8 cellular contexts compared by ENCODE assay signal in the genomic region with DNA sequence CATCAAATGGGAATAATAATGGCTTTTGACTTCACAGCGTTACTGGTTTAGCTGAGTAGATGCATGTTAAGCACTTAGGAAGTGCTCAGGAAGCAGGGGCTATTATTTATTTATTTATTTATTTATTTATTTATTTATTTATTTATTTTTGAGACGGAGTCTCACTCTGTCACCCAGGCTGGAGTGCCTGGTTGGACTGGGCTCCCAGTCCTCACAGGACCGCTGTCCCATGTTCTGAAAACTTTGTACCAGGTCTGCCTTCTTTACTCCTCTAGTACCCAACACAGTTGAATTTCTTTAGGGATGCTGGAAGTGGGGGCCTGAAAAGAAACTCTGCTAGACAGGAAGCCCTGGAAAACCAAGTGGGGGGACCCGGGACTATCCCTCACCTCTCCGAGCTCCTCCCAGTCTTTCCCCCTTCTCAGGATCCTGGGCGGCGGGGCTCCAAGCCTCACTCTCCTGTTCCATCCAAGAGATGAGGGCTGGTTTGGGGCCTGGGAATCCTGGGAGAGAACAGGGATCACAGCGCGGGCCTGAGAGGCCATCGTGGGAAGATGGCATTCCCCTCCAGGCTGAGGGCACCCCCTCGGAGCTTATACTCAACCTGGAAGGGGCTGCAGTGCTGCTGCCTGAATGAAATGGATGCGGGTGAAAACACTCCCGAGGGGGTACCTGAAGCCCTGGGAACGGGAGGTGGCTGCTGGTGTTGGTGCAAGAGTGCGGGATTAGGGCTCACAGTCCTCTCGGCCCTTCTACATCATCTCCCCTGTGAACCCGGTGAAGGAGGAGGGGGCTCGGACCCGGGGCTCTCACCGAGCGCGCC. TPM values are rescaled to one million over a fixed set of nuclear protein-coding genes. Genes with fewer than 3 reads are reported as not detected.
DNase-seq lines count a peak whose midpoint lies in the region; ATAC-seq and TF ChIP-seq lines count a peak whose summit lies in the region.

No MANE protein-coding gene starts in this region.

- peaks cover 11% of the 10 kb centered on the region for H3K36me3 Mint-ChIP-seq in endothelial cell (ENCODE audit: low read depth, unreplicated experiment)

- TF ChIP-seq CTCF in Peyer's patch (IDR thresholded peaks at IDR 0.05) (no peak), endothelial cell (IDR thresholded peaks at IDR 0.05; ENCODE audit: unreplicated experiment) (no peak), mucosa of descending colon (IDR thresholded peaks at IDR 0.05) (no peak)

- peaks cover 0 to 3% (median 0%) of the 10 kb centered on the region in 3 donors for H3K36me3 ChIP-seq in Peyer's patch
- H3K36me3 ChIP-seq in mucosa of descending colon (ENCODE audit: low read depth), result no peaks in the 10 kb centered on the region

- ATAC-seq in mucosa of descending colon, result peak; percentile 6
- ATAC-seq in HG03097 (IDR thresholded peaks at IDR 0.05; ENCODE audit: low FRiP score, unreplicated experiment), result no peak

- H3K9me3 Mint-ChIP-seq in endothelial cell (ENCODE audit: unreplicated experiment), result no peaks in the 10 kb centered on the region

- H3K27ac ChIP-seq in Peyer's patch, result peak overlapping the region; percentile 98 to 99 (median 98)

- peaks cover 30% of the 10 kb centered on the region for H3K4me1 Mint-ChIP-seq in endothelial cell (ENCODE audit: unreplicated experiment)

- peak overlapping the region; percentile 81 to 95 (median 86) for H3K4me3 ChIP-seq in Peyer's patch
- peak overlapping the region; percentile 50 for H3K4me3 ChIP-seq in mucosa of descending colon

- peak overlapping the region; percentile 88 for H3K27ac Mint-ChIP-seq in endothelial cell (ENCODE audit: unreplicated experiment)

- peaks cover 10% of the 10 kb centered on the region for H3K27me3 Mint-ChIP-seq in endothelial cell (ENCODE audit: unreplicated experiment)

- no peak for TF ChIP-seq POLR2A in Peyer's patch (IDR thresholded peaks at IDR 0.05)

- H3K27me3 ChIP-seq in Peyer's patch, result no peaks in the 10 kb centered on the region

- H3K4me1 ChIP-seq in Peyer's patch (peaks cover 4 to 23% (median 14%) of the 10 kb centered on the region in 4 donors), mucosa of descending colon (ENCODE audit: low read depth) (peaks cover 33% of the 10 kb centered on the region)

- peak overlapping the region; percentile 89 for H3K4me3 Mint-ChIP-seq in endothelial cell (ENCODE audit: unreplicated experiment)

- H3K9me3 ChIP-seq in Peyer's patch (no peaks in the 10 kb centered on the region), mucosa of descending colon (no peaks in the 10 kb centered on the region)

- DNase-seq in NCI-H748 (lab: John Stamatoyannopoulos, UW; ENCODE audit: unreplicated experiment) (peak; percentile 49), NCI-H748 treated with DMSO at 0.1 percent for 48 hours (lab: John Stamatoyannopoulos, UW) (no peak), Peyer's patch (no peak), endothelial cell (ENCODE audit: low spot score) (peak; percentile 49), mucosa of descending colon (peak; percentile 47 to 63 (median 57)), amniotic stem cell (lab: John Stamatoyannopoulos, UW) (no peak)
- DNase-seq in activated CD4-positive, alpha-beta T cell treated with anti-CD3 and anti-CD28 coated beads, Interleukin-2, amount 50 U/mL, for 1 hour, result no peak

- intact Hi-C loops in mucosa of descending colon (cut with DNase I, micrococcal nuclease), result loop anchor here in 1 of 2 donors (10.0 kb wide), 1 partner anchor 64 kb away; no protein-coding TSS in a partner anchor

RNA-seq across cellular contexts. Expression of gene ZNF688, which starts 0.7 kb away (rescaled TPM):
- total RNA-seq in Peyer's patch, result 10 to 100 TPM; 38.6 to 53.3 (median 41.1) TPM
- total RNA-seq in endothelial cell (ENCODE audit: unreplicated experiment), result 9.6 TPM
- 10 to 100 TPM; 17.0 to 23.0 (median 20.7) TPM for total RNA-seq in mucosa of descending colon

RNA-seq across cellular contexts. Expression of gene ZNF764, which starts 12.7 kb away (rescaled TPM):
- total RNA-seq in Peyer's patch, result 10 to 100 TPM in 3 of 4 donors, 1 to 10 TPM in 1; 5.8 to 22.5 (median 19.8) TPM
- total RNA-seq in endothelial cell (ENCODE audit: unreplicated experiment), result 13.8 TPM
- 10 to 100 TPM; 11.2 to 20.2 (median 12.7) TPM for total RNA-seq in mucosa of descending colon

RNA-seq across cellular contexts. Expression of gene ZNF785, which starts 14.7 kb away (rescaled TPM):
- 10 to 100 TPM; 13.7 to 55.0 (median 29.3) TPM for total RNA-seq in Peyer's patch
- total RNA-seq in endothelial cell (ENCODE audit: unreplicated experiment), result 33.5 TPM
- total RNA-seq in mucosa of descending colon, result 10 to 100 TPM; 14.7 to 28.4 (median 24.8) TPM

RNA-seq across cellular contexts. Expression of gene ZNF747, which starts 36.2 kb away (rescaled TPM):
- total RNA-seq in Peyer's patch (10 to 100 TPM; 12.4 to 22.8 (median 19.1) TPM), endothelial cell (ENCODE audit: unreplicated experiment) (9.7 TPM), mucosa of descending colon (10 to 100 TPM in 2 of 3 donors, 1 to 10 TPM in 1; 9.2 to 13.8 (median 10.5) TPM)

RNA-seq across cellular contexts. Expression of gene ZNF689, which starts 39.4 kb away (rescaled TPM):
- 10 to 100 TPM in 2 of 4 donors, 1 to 10 TPM in 2; 7.5 to 12.5 (median 9.9) TPM for total RNA-seq in Peyer's patch
- total RNA-seq in endothelial cell (ENCODE audit: unreplicated experiment), result 12.0 TPM
- total RNA-seq in mucosa of descending colon, result 10 to 100 TPM in 2 of 3 donors, 1 to 10 TPM in 1; 7.6 to 10.7 (median 10.5) TPM

Comparison
In these comparisons a context has a peak if more than half of its experiments do, and no peak if none do; other contexts are left out.
1. DNase-seq: peak in NCI-H748 (single experiment), endothelial cell (single experiment) and mucosa of descending colon (3 of 3); none in NCI-H748 treated with DMSO at 0.1 percent for 48 hours (single experiment), Peyer's patch (0 of 3), amniotic stem cell (single experiment) and activated CD4-positive, alpha-beta T cell treated with anti-CD3 and anti-CD28 coated beads, Interleukin-2, amount 50 U/mL, for 1 hour (single experiment).